ENCODE assay signal across 8 cellular contexts in genomic region chr4:163681208-163681821, GRCh38.
A peak's percentile ranks its signal among the peaks of the same experiment; 100 is the strongest.
DNase-seq lines count a peak whose midpoint lies in the region; ATAC-seq, FAIRE-seq and TF ChIP-seq lines count a peak whose summit lies in the region.
"Had no signal": no experiment of that assay in that cellular context is flagged by ENCODE, and none has a peak within 500 bp of the region (broad histone marks: within the 10 kb centered on the region; RNA-seq: fewer than 3 reads in every experiment).

No MANE protein-coding gene starts in this region.

- H3K4me3 Mint-ChIP-seq in nephron progenitor cell: no peak overlapping the region
- H3K4me3 Mint-ChIP-seq: activated naive CD4-positive, alpha-beta T cell treated with anti-CD3 and anti-CD28 coated beads, Interleukin-2, amount 50 U/mL, for 24 hours had no signal

- H3K4me3 ChIP-seq in choroid plexus epithelial cell (ENCODE audit: low read depth, low read length): no peak overlapping the region

- H3K4me1 Mint-ChIP-seq in nephron progenitor cell: no peaks in the 10 kb centered on the region
- H3K4me1 Mint-ChIP-seq: activated naive CD4-positive, alpha-beta T cell treated with anti-CD3 and anti-CD28 coated beads, Interleukin-2, amount 50 U/mL, for 24 hours had no signal

- peak; percentile 64 for FAIRE-seq in D721Med (lab: Jason Lieb, UNC)

- H3K27ac Mint-ChIP-seq in nephron progenitor cell: no peak overlapping the region
- H3K27ac Mint-ChIP-seq: activated naive CD4-positive, alpha-beta T cell treated with anti-CD3 and anti-CD28 coated beads, Interleukin-2, amount 50 U/mL, for 24 hours had no signal

- TF ChIP-seq CTCF in D721Med (IDR thresholded peaks at IDR 0.05; ENCODE audit: insufficient read depth, missing control alignments) (peak; percentile 37), choroid plexus epithelial cell (conservative IDR thresholded peaks at IDR 0.05; ENCODE audit: low read depth, low read length) (peak; percentile 59), nephron progenitor cell (IDR thresholded peaks at IDR 0.05) (peak; percentile 61)

- H3K27me3 Mint-ChIP-seq in nephron progenitor cell (ENCODE audit: low read depth, poor library complexity): peaks cover 3% of the 10 kb centered on the region
- H3K27me3 Mint-ChIP-seq: activated naive CD4-positive, alpha-beta T cell treated with anti-CD3 and anti-CD28 coated beads, Interleukin-2, amount 50 U/mL, for 24 hours had no signal

- no peaks in the 10 kb centered on the region for H3K9me3 Mint-ChIP-seq in nephron progenitor cell
- H3K9me3 Mint-ChIP-seq: activated naive CD4-positive, alpha-beta T cell treated with anti-CD3 and anti-CD28 coated beads, Interleukin-2, amount 50 U/mL, for 24 hours had no signal

- DNase-seq in D721Med (ENCODE audit: insufficient read length, low spot score) (no peak), NCI-H748 treated with DMSO at 0.1 percent for 48 hours (lab: John Stamatoyannopoulos, UW) (peak; percentile 13), choroid plexus epithelial cell (ENCODE audit: low read depth) (peak; percentile 68), nephron progenitor cell (peak; percentile 19), NCI-H187 treated with DMSO at 0.1 percent for 48 hours (lab: John Stamatoyannopoulos, UW) (no peak)

- no peaks in the 10 kb centered on the region for H3K36me3 Mint-ChIP-seq in nephron progenitor cell (ENCODE audit: low read depth)
- H3K36me3 Mint-ChIP-seq: activated naive CD4-positive, alpha-beta T cell treated with anti-CD3 and anti-CD28 coated beads, Interleukin-2, amount 50 U/mL, for 24 hours had no signal

- ATAC-seq in GM18508 (IDR thresholded peaks at IDR 0.05; ENCODE audit: insufficient read depth, unreplicated experiment) (peak; percentile 70), HG02938 (IDR thresholded peaks at IDR 0.05; ENCODE audit: unreplicated experiment) (peak; percentile 66)

Comparison
In these comparisons a context has a peak if more than half of its experiments do, and no peak if none do; other contexts are left out.
1. DNase-seq: peak in NCI-H748 treated with DMSO at 0.1 percent for 48 hours (single experiment), choroid plexus epithelial cell (single experiment) and nephron progenitor cell (single experiment); none in D721Med (single experiment) and NCI-H187 treated with DMSO at 0.1 percent for 48 hours (single experiment).
2. Peak in every context shown above with its lines, with median percentiles within 50 percentile points of each other: CTCF ChIP-seq.